In genomic region chr17:80863626-80864025, GRCh38 we compare ENCODE assay signal across 15 cellular contexts.
DNase-seq lines count a peak whose midpoint lies in the region; ATAC-seq and TF ChIP-seq lines count a peak whose summit lies in the region.
"Had no signal": no experiment of that assay in that cellular context is flagged by ENCODE, and none has a peak within 500 bp of the region (broad histone marks: within the 10 kb centered on the region; RNA-seq: fewer than 3 reads in every experiment).

No MANE protein-coding gene starts in this region.

- DNase-seq in activated CD4-positive, alpha-beta memory T cell treated with anti-CD3 and anti-CD28 coated beads for 36 hours, result no peak
- no peak for DNase-seq in activated CD4-positive, alpha-beta memory T cell treated with anti-CD3 and anti-CD28 coated beads, Interleukin-2, amount 10 ng/mL, durations not matched to agents 7 days and 5 days
- no peak for DNase-seq in PC-9
- no peak for DNase-seq in activated T-helper 2 cell treated with anti-CD3 and anti-CD28 coated beads, Interferon-gamma antibody, Interleukin-2, Interleukin-4, amounts not matched to agents 10 μg/mL and 5 μg/mL and 100 μg/mL, durations not matched to agents 14 hours and 24 hours and 36 hours (ENCODE audit: low spot score)
- peak in 2 of 3 donors; percentile 5 to 23 for DNase-seq in mucosa of descending colon
- no peak for DNase-seq in SKM-1 (lab: John Stamatoyannopoulos, UW; ENCODE audit: unreplicated experiment)
- DNase-seq in Karpas-422, result no peak
- DNase-seq: COR-L47, HCEC 1CT, MV-4-11, NCI-H1417 treated with DMSO at 0.1 percent for 48 hours, NCI-H2029 treated with DMSO at 0.1 percent for 48 hours, NCI-H510A treated with DMSO at 0.1 percent for 48 hours had no signal

- H3K9me2 ChIP-seq in PC-9 (ENCODE audit: insufficient read depth), result no peaks in the 10 kb centered on the region
- no peaks in the 10 kb centered on the region for H3K9me2 ChIP-seq in Karpas-422 (replicated peaks; ENCODE audit: insufficient read depth, low read length)

- no peak overlapping the region for H3K4me3 Mint-ChIP-seq in activated CD4-positive, alpha-beta memory T cell treated with anti-CD3 and anti-CD28 coated beads for 36 hours
- no peak overlapping the region for H3K4me3 Mint-ChIP-seq in activated CD4-positive, alpha-beta memory T cell treated with anti-CD3 and anti-CD28 coated beads, Interleukin-2, amount 10 ng/mL, durations not matched to agents 7 days and 5 days
- H3K4me3 Mint-ChIP-seq in activated T-helper 2 cell treated with anti-CD3 and anti-CD28 coated beads, Interferon-gamma antibody, Interleukin-2, Interleukin-4, amounts not matched to agents 10 μg/mL and 5 μg/mL and 100 μg/mL, durations not matched to agents 14 hours and 24 hours and 36 hours (ENCODE audit: low read depth), result no peak overlapping the region
- H3K4me3 Mint-ChIP-seq: CD14-positive monocyte had no signal

- peak overlapping the region; percentile 50 for H3K27ac Mint-ChIP-seq in activated CD4-positive, alpha-beta memory T cell treated with anti-CD3 and anti-CD28 coated beads for 36 hours
- no peak overlapping the region for H3K27ac Mint-ChIP-seq in activated CD4-positive, alpha-beta memory T cell treated with anti-CD3 and anti-CD28 coated beads, Interleukin-2, amount 10 ng/mL, durations not matched to agents 7 days and 5 days
- H3K27ac Mint-ChIP-seq in activated T-helper 2 cell treated with anti-CD3 and anti-CD28 coated beads, Interferon-gamma antibody, Interleukin-2, Interleukin-4, amounts not matched to agents 10 μg/mL and 5 μg/mL and 100 μg/mL, durations not matched to agents 14 hours and 24 hours and 36 hours, result peak overlapping the region; percentile 58

- H3K9ac ChIP-seq in Karpas-422 (ENCODE audit: low read length), result no peak overlapping the region

- H3K27me3 ChIP-seq in PC-9 (ENCODE audit: insufficient read depth, low read depth) (no peaks in the 10 kb centered on the region), Karpas-422 (ENCODE audit: low read length) (no peaks in the 10 kb centered on the region)

- H3K36me3 ChIP-seq in PC-9 (ENCODE audit: low read depth) (no peaks in the 10 kb centered on the region), mucosa of descending colon (ENCODE audit: low read depth) (no peaks in the 10 kb centered on the region), Karpas-422 (ENCODE audit: insufficient read depth, low read length) (no peaks in the 10 kb centered on the region)

- BruUV-seq in PC-9 (replicated peaks; lab: Mats Ljungman, UMichigan), result TSS peak; percentile 19

- H3K79me2 ChIP-seq in PC-9 (ENCODE audit: low read depth) (no peaks in the 10 kb centered on the region), Karpas-422 (ENCODE audit: low read length) (no peaks in the 10 kb centered on the region)

- TF ChIP-seq CTCF in PC-9 (conservative IDR thresholded peaks at IDR 0.05), result no peak
- no peak for TF ChIP-seq CTCF in mucosa of descending colon (IDR thresholded peaks at IDR 0.05)

- H3K4me1 ChIP-seq in PC-9 (replicated peaks; ENCODE audit: insufficient read depth) (no peaks in the 10 kb centered on the region), mucosa of descending colon (ENCODE audit: low read depth) (no peaks in the 10 kb centered on the region), Karpas-422 (ENCODE audit: low read length) (peaks cover 23% of the 10 kb centered on the region)

- H3K4me3 ChIP-seq in PC-9 (no peak overlapping the region), mucosa of descending colon (no peak overlapping the region), Karpas-422 (ENCODE audit: low read length) (no peak overlapping the region)

- POLR2A ChIA-PET in activated CD4-positive, alpha-beta memory T cell treated with anti-CD3 and anti-CD28 coated beads for 36 hours (lab: Charles Lee), result no interaction called here
- POLR2A ChIA-PET in activated CD4-positive, alpha-beta memory T cell treated with anti-CD3 and anti-CD28 coated beads, Interleukin-2, amount 10 ng/mL, durations not matched to agents 7 days and 5 days (lab: Charles Lee), result interaction anchor here (0.9 kb wide), 1 partner anchor 35 kb away, joined by 3 read pairs; no protein-coding TSS in a partner anchor
- POLR2A ChIA-PET in PC-9 (lab: Charles Lee; ENCODE audit: unreplicated experiment), result no interaction called here

- H2AFZ ChIP-seq in PC-9 (no peak overlapping the region), Karpas-422 (ENCODE audit: low read length) (no peak overlapping the region)

- H3K27me3 Mint-ChIP-seq in activated CD4-positive, alpha-beta memory T cell treated with anti-CD3 and anti-CD28 coated beads for 36 hours, result no peaks in the 10 kb centered on the region
- H3K27me3 Mint-ChIP-seq in activated CD4-positive, alpha-beta memory T cell treated with anti-CD3 and anti-CD28 coated beads, Interleukin-2, amount 10 ng/mL, durations not matched to agents 7 days and 5 days, result no peaks in the 10 kb centered on the region
- H3K27me3 Mint-ChIP-seq in activated T-helper 2 cell treated with anti-CD3 and anti-CD28 coated beads, Interferon-gamma antibody, Interleukin-2, Interleukin-4, amounts not matched to agents 10 μg/mL and 5 μg/mL and 100 μg/mL, durations not matched to agents 14 hours and 24 hours and 36 hours (ENCODE audit: low read depth), result no peaks in the 10 kb centered on the region

- H4K20me1 ChIP-seq in PC-9 (ENCODE audit: insufficient read depth) (no peaks in the 10 kb centered on the region; the same call in 1 of the 2 replicates), Karpas-422 (ENCODE audit: insufficient read depth, low read depth, low read length) (no peaks in the 10 kb centered on the region)

- ATAC-seq in mucosa of descending colon (no peak), GM19351 (IDR thresholded peaks at IDR 0.05; ENCODE audit: unreplicated experiment) (no peak)

- peaks cover 16% of the 10 kb centered on the region for H3K9me3 Mint-ChIP-seq in activated CD4-positive, alpha-beta memory T cell treated with anti-CD3 and anti-CD28 coated beads for 36 hours
- peaks cover 9% of the 10 kb centered on the region for H3K9me3 Mint-ChIP-seq in activated CD4-positive, alpha-beta memory T cell treated with anti-CD3 and anti-CD28 coated beads, Interleukin-2, amount 10 ng/mL, durations not matched to agents 7 days and 5 days
- H3K9me3 Mint-ChIP-seq in activated T-helper 2 cell treated with anti-CD3 and anti-CD28 coated beads, Interferon-gamma antibody, Interleukin-2, Interleukin-4, amounts not matched to agents 10 μg/mL and 5 μg/mL and 100 μg/mL, durations not matched to agents 14 hours and 24 hours and 36 hours, result peaks cover 20% of the 10 kb centered on the region

- H3K9me3 ChIP-seq in PC-9 (ENCODE audit: insufficient read depth, low read depth) (no peaks in the 10 kb centered on the region), mucosa of descending colon (no peaks in the 10 kb centered on the region), Karpas-422 (ENCODE audit: low read length) (no peaks in the 10 kb centered on the region)

- H3K36me3 Mint-ChIP-seq in activated CD4-positive, alpha-beta memory T cell treated with anti-CD3 and anti-CD28 coated beads for 36 hours, result peaks cover 44% of the 10 kb centered on the region
- peaks cover 73% of the 10 kb centered on the region for H3K36me3 Mint-ChIP-seq in activated CD4-positive, alpha-beta memory T cell treated with anti-CD3 and anti-CD28 coated beads, Interleukin-2, amount 10 ng/mL, durations not matched to agents 7 days and 5 days (ENCODE audit: low read depth)
- peaks cover 82% of the 10 kb centered on the region for H3K36me3 Mint-ChIP-seq in activated T-helper 2 cell treated with anti-CD3 and anti-CD28 coated beads, Interferon-gamma antibody, Interleukin-2, Interleukin-4, amounts not matched to agents 10 μg/mL and 5 μg/mL and 100 μg/mL, durations not matched to agents 14 hours and 24 hours and 36 hours (ENCODE audit: low read depth)

- peaks cover 74% of the 10 kb centered on the region for H3K4me1 Mint-ChIP-seq in activated CD4-positive, alpha-beta memory T cell treated with anti-CD3 and anti-CD28 coated beads for 36 hours (ENCODE audit: low read depth)
- peaks cover 82% of the 10 kb centered on the region for H3K4me1 Mint-ChIP-seq in activated CD4-positive, alpha-beta memory T cell treated with anti-CD3 and anti-CD28 coated beads, Interleukin-2, amount 10 ng/mL, durations not matched to agents 7 days and 5 days
- peaks cover 69% of the 10 kb centered on the region for H3K4me1 Mint-ChIP-seq in activated T-helper 2 cell treated with anti-CD3 and anti-CD28 coated beads, Interferon-gamma antibody, Interleukin-2, Interleukin-4, amounts not matched to agents 10 μg/mL and 5 μg/mL and 100 μg/mL, durations not matched to agents 14 hours and 24 hours and 36 hours (ENCODE audit: low read depth)

- H3K27ac ChIP-seq in PC-9, result no peak overlapping the region
- H3K27ac ChIP-seq in Karpas-422 (ENCODE audit: low read length), result no peak overlapping the region

- no peaks in the 10 kb centered on the region for H3F3A ChIP-seq in PC-9 (ENCODE audit: insufficient read depth, low read depth)

- intact Hi-C loops in activated CD4-positive, alpha-beta memory T cell treated with anti-CD3 and anti-CD28 coated beads for 36 hours (cut with micrococcal nuclease), result no loop called here
- intact Hi-C loops in PC-9 (cut with micrococcal nuclease; ENCODE audit: unreplicated experiment) (no loop called here), mucosa of descending colon (cut with DNase I, micrococcal nuclease) (loop anchor here in 1 of 2 donors (10.0 kb wide), 1 partner anchor 121 kb away; no protein-coding TSS in a partner anchor)
- intact Hi-C loops in activated T-helper 2 cell treated with anti-CD3 and anti-CD28 coated beads, Interferon-gamma antibody, Interleukin-2, Interleukin-4, amounts not matched to agents 10 μg/mL and 5 μg/mL and 100 μg/mL, durations not matched to agents 14 hours and 24 hours and 36 hours (cut with micrococcal nuclease), result loop anchor here (1.0 kb wide), 1 partner anchor 14 kb away; no protein-coding TSS in a partner anchor

- H3K4me2 ChIP-seq in PC-9, result no peak overlapping the region
- no peak overlapping the region for H3K4me2 ChIP-seq in Karpas-422 (ENCODE audit: low read depth, low read length, poor library complexity, severe bottlenecking)

- CTCF ChIA-PET in activated CD4-positive, alpha-beta memory T cell treated with anti-CD3 and anti-CD28 coated beads for 36 hours (lab: Charles Lee), result no interaction called here
- CTCF ChIA-PET in activated CD4-positive, alpha-beta memory T cell treated with anti-CD3 and anti-CD28 coated beads, Interleukin-2, amount 10 ng/mL, durations not matched to agents 7 days and 5 days (lab: Charles Lee), result no interaction called here
- CTCF ChIA-PET in PC-9 (lab: Charles Lee), result no interaction called here

Comparison
In these comparisons a context has a peak if more than half of its experiments do, and no peak if none do; other contexts are left out.
1. DNase-seq: peak in mucosa of descending colon (2 of 3); none in activated CD4-positive, alpha-beta memory T cell treated with anti-CD3 and anti-CD28 coated beads for 36 hours (single experiment), activated CD4-positive, alpha-beta memory T cell treated with anti-CD3 and anti-CD28 coated beads, Interleukin-2, amount 10 ng/mL, durations not matched to agents 7 days and 5 days (single experiment), PC-9 (0 of 2), activated T-helper 2 cell treated with anti-CD3 and anti-CD28 coated beads, Interferon-gamma antibody, Interleukin-2, Interleukin-4, amounts not matched to agents 10 μg/mL and 5 μg/mL and 100 μg/mL, durations not matched to agents 14 hours and 24 hours and 36 hours (single experiment), SKM-1 (single experiment) and Karpas-422 (single experiment).